14 cellular contexts compared by ENCODE assay signal in the genomic region with DNA sequence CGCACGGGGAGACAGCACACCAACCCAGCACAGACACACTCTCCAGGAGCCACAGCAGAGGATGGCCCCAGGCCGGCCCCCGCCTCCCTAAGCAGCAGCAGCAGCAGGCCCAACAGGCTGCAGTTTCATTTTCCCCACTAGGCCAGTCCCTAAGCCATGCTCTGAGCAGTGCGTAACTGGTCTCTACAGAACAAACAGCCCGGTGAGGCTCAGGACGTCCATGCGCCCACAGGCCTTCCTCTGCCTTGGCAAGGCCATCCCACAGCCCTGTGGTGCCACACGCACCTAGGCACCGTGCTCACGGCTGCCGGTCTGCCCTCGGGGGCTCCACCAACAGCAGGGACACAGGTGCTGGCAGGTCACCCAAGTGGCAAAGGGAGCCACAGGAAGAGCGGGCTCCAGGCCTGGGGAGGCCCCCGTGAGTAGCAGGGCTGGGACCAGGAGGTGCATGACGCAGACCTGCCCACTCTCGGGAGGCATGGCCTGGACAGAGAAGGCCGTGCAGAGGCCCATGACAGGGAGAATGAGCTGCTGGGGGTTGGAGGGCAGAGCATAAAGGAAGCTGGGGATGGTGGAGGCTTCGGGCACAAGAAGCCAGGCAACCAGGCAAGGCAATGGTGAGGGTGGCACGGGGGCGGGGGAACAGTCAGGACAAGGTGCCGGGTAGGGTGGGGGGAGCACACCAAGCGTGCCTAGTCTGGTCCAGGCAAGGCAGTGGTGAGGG. TPM values are rescaled to one million over a fixed set of nuclear protein-coding genes. Genes with fewer than 3 reads are reported as not detected.
DNase-seq lines count a peak whose midpoint lies in the region; ATAC-seq and TF ChIP-seq lines count a peak whose summit lies in the region.
"Had no signal": no experiment of that assay in that cellular context is flagged by ENCODE, and none has a peak within 500 bp of the region (broad histone marks: within the 10 kb centered on the region; RNA-seq: fewer than 3 reads in every experiment).

No MANE protein-coding gene starts in this region.

- no peaks in the 10 kb centered on the region for H3F3A ChIP-seq in GM23338 (replicated peaks; ENCODE audit: low read depth)

- intact Hi-C loops in esophagus squamous epithelium (cut with DNase I) (no loop called here), posterior vena cava (cut with DNase I) (no loop called here)

- no peaks in the 10 kb centered on the region for H3K9me2 ChIP-seq in GM23338 (ENCODE audit: insufficient read depth)

- H3K4me1 Mint-ChIP-seq in GM23338 = peaks cover 8% of the 10 kb centered on the region; the same call in 2 of the 3 replicates

- WGBS in esophagus squamous epithelium, 2 donors = 67 to 76% methylated on average over 6 to 19 of the region's 23 CpGs

- no peak overlapping the region for H2AFZ ChIP-seq in GM23338

- no peaks in the 10 kb centered on the region for H3K36me3 Mint-ChIP-seq in GM23338 (ENCODE audit: low read depth)
- H3K36me3 Mint-ChIP-seq: type B pancreatic cell had no signal

- no peak for DNase-seq in GM23338 (ENCODE audit: low spot score)
- no peak for DNase-seq in esophagus squamous epithelium (lab: John Stamatoyannopoulos, UW)
- DNase-seq in posterior vena cava (ENCODE audit: low spot score) = peak; percentile 80
- DNase-seq in HEK293T (ENCODE audit: extremely low spot score) = no peak
- DNase-seq in GM19240 (ENCODE audit: insufficient read length, low spot score) = no peak
- DNase-seq in NCI-H146 treated with DMSO at 0.1 percent for 48 hours (lab: John Stamatoyannopoulos, UW; ENCODE audit: unreplicated experiment) = no peak
- DNase-seq: activated B cell treated with CpG ODN at 0.5 μM for 24 hours; NCI-H1105 treated with DMSO at 0.1 percent for 48 hours; nucleus accumbens; stimulated activated CD4-positive, alpha-beta T cell treated with anti-CD3 and anti-CD28 coated beads, Interleukin-12 subunit alpha, Interleukin-12 subunit beta, amount 100 ng/mL, for 4 hours had no signal

- H3K4me3 ChIP-seq in BLaER1 (peak overlapping the region; percentile 22; the same call in 1 of the 2 replicates), GM23338 (no peak overlapping the region), esophagus squamous epithelium (peak overlapping the region in 1 of 4 donors; percentile 12)
- H3K4me3 ChIP-seq: adrenal gland had no signal

- peak overlapping the region; percentile 49; the same call in 1 of the 2 replicates for H3K9ac ChIP-seq in BLaER1

- H3K79me2 ChIP-seq in GM23338 (replicated peaks; ENCODE audit: insufficient read depth) = peaks cover 18% of the 10 kb centered on the region

- no peak for TF ChIP-seq POLR2A in esophagus squamous epithelium (IDR thresholded peaks at IDR 0.05)

- H4K20me1 ChIP-seq in BLaER1 (peaks cover 100% of the 10 kb centered on the region), GM23338 (replicated peaks; ENCODE audit: insufficient read depth) (peaks cover 7% of the 10 kb centered on the region; the same call in 1 of the 2 replicates)

- H3K27me3 ChIP-seq in BLaER1 = no peaks in the 10 kb centered on the region
- H3K27me3 ChIP-seq in GM23338 (ENCODE audit: insufficient read depth) = no peaks in the 10 kb centered on the region
- H3K27me3 ChIP-seq in esophagus squamous epithelium = no peaks in the 10 kb centered on the region
- H3K27me3 ChIP-seq: adrenal gland had no signal

- CTCF ChIA-PET in HEK293T (lab: Yijun Ruan, JAX) = no interaction called here

- H3K36me3 ChIP-seq in BLaER1 = peaks cover 6% of the 10 kb centered on the region; the same call in 1 of the 2 replicates
- H3K36me3 ChIP-seq in GM23338 (ENCODE audit: insufficient read depth) = no peaks in the 10 kb centered on the region
- peaks cover 0 to 6% (median 0%) of the 10 kb centered on the region in 3 donors for H3K36me3 ChIP-seq in esophagus squamous epithelium
- H3K36me3 ChIP-seq: adrenal gland had no signal

- H3K4me1 ChIP-seq in BLaER1 = peaks cover 79% of the 10 kb centered on the region
- H3K4me1 ChIP-seq in GM23338 (ENCODE audit: insufficient read depth) = no peaks in the 10 kb centered on the region
- H3K4me1 ChIP-seq in esophagus squamous epithelium = peaks cover 40 to 90% (median 57%) of the 10 kb centered on the region in 3 donors

- TF ChIP-seq CTCF in GM23338 (conservative IDR thresholded peaks at IDR 0.05; ENCODE audit: low read depth in 2 of 2) = no peak
- TF ChIP-seq CTCF in esophagus squamous epithelium (IDR thresholded peaks at IDR 0.05) = peak in 1 of 6 experiments; percentile 7

- peak overlapping the region; percentile 83 for H3K4me2 ChIP-seq in BLaER1
- no peak overlapping the region for H3K4me2 ChIP-seq in GM23338

- POLR2A ChIA-PET in HEK293T (lab: Yijun Ruan, JAX) = no interaction called here

- ATAC-seq in GM23338 = peak; percentile 24
- ATAC-seq in HG03175 (IDR thresholded peaks at IDR 0.05; ENCODE audit: unreplicated experiment) = no peak

- H3K27ac Mint-ChIP-seq in GM23338 = no peak overlapping the region
- H3K27ac Mint-ChIP-seq: activated B cell treated with CpG ODN at 0.5 μM for 24 hours, type B pancreatic cell had no signal

- peak overlapping the region; percentile 67 for H3K27ac ChIP-seq in BLaER1
- H3K27ac ChIP-seq in GM23338 (ENCODE audit: low read depth) = no peak overlapping the region
- H3K27ac ChIP-seq in esophagus squamous epithelium = peak overlapping the region in 3 of 4 donors; percentile 57 to 89 (median 78)

- no peak overlapping the region for H3K4me3 Mint-ChIP-seq in GM23338
- H3K4me3 Mint-ChIP-seq: activated B cell treated with CpG ODN at 0.5 μM for 24 hours, type B pancreatic cell had no signal

- H3K9me3 Mint-ChIP-seq in GM23338 = no peaks in the 10 kb centered on the region
- H3K9me3 Mint-ChIP-seq: activated B cell treated with CpG ODN at 0.5 μM for 24 hours, type B pancreatic cell had no signal

- H3K27me3 Mint-ChIP-seq in GM23338 (ENCODE audit: insufficient read depth, low read depth, poor library complexity) = peaks cover 12% of the 10 kb centered on the region
- H3K27me3 Mint-ChIP-seq: activated B cell treated with CpG ODN at 0.5 μM for 24 hours, type B pancreatic cell had no signal

- H3K9me3 ChIP-seq in BLaER1 = no peaks in the 10 kb centered on the region
- H3K9me3 ChIP-seq in esophagus squamous epithelium = no peaks in the 10 kb centered on the region
- H3K9me3 ChIP-seq: adrenal gland had no signal

TF ChIP-seq in GM23338, 12 proteins besides CTCF, POLR2A, EP300 and RAD21 (continues in another document):
- TF ChIP-seq EZH2 (IDR thresholded peaks at IDR 0.05; ENCODE audit: low read depth, unreplicated experiment) (no peak), STAT1 (IDR thresholded peaks at IDR 0.05; ENCODE audit: unreplicated experiment) (no peak), EZH2phosphoT487 (IDR thresholded peaks at IDR 0.05; ENCODE audit: unreplicated experiment) (no peak)

TF ChIP-seq in HEK293T, 16 proteins besides CTCF, POLR2A, EP300 and RAD21:
- no peak for TF ChIP-seq HDGF (IDR thresholded peaks at IDR 0.05; ENCODE audit: borderline replicate concordance)
- no peak for TF ChIP-seq FOXK2 (IDR thresholded peaks at IDR 0.05)
- TF ChIP-seq ZNF384 (IDR thresholded peaks at IDR 0.05) = no peak
- TF ChIP-seq SP1 (IDR thresholded peaks at IDR 0.05) = no peak
- TF ChIP-seq NFRKB (IDR thresholded peaks at IDR 0.05) = no peak
- TF ChIP-seq ARNT (IDR thresholded peaks at IDR 0.05) = no peak
- TF ChIP-seq LEF1 (IDR thresholded peaks at IDR 0.05; ENCODE audit: borderline replicate concordance) = no peak
- no peak for TF ChIP-seq ELF4 (IDR thresholded peaks at IDR 0.05)
- no peak for TF ChIP-seq BHLHE40 (IDR thresholded peaks at IDR 0.05; ENCODE audit: borderline replicate concordance)
- TF ChIP-seq, protein P1, sequence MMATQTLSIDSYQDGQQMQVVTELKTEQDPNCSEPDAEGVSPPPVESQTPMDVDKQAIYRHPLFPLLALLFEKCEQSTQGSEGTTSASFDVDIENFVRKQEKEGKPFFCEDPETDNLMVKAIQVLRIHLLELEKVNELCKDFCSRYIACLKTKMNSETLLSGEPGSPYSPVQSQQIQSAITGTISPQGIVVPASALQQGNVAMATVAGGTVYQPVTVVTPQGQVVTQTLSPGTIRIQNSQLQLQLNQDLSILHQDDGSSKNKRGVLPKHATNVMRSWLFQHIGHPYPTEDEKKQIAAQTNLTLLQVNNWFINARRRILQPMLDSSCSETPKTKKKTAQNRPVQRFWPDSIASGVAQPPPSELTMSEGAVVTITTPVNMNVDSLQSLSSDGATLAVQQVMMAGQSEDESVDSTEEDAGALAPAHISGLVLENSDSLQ (IDR thresholded peaks at IDR 0.05) = no peak
- no peak for TF ChIP-seq TARDBP (IDR thresholded peaks at IDR 0.05)
- no peak for TF ChIP-seq CTBP1 (IDR thresholded peaks at IDR 0.05; ENCODE audit: borderline replicate concordance)
- no peak for TF ChIP-seq L3MBTL2 (conservative IDR thresholded peaks at IDR 0.05)
- TF ChIP-seq FOXA1 (IDR thresholded peaks at IDR 0.05) = no peak
- TF ChIP-seq SUZ12 (IDR thresholded peaks at IDR 0.05) = no peak
- TF ChIP-seq FOXM1 (IDR thresholded peaks at IDR 0.05; ENCODE audit: borderline replicate concordance) = no peak

RNA-seq across cellular contexts. Expression of gene MOB2, which starts 1.4 kb away (rescaled TPM):
- 19.7 and 24.9 TPM in 2 replicates for total RNA-seq in GM23338 (2014; rRNA removed; shearing (Covaris generic))
- polyA plus RNA-seq in GM23338 (2016; fragmentation: Nextera tagmentation; extraction: Ambion mirVana) = 7.7 and 10.1 TPM in 2 replicates
- total RNA-seq in esophagus squamous epithelium (10 to 100 TPM; 21.5 to 45.0 (median 30.1) TPM), posterior vena cava (10 to 100 TPM; 47.5 to 57.2 TPM)
